ENCODE assay signal across 8 cellular contexts in the genomic region with DNA sequence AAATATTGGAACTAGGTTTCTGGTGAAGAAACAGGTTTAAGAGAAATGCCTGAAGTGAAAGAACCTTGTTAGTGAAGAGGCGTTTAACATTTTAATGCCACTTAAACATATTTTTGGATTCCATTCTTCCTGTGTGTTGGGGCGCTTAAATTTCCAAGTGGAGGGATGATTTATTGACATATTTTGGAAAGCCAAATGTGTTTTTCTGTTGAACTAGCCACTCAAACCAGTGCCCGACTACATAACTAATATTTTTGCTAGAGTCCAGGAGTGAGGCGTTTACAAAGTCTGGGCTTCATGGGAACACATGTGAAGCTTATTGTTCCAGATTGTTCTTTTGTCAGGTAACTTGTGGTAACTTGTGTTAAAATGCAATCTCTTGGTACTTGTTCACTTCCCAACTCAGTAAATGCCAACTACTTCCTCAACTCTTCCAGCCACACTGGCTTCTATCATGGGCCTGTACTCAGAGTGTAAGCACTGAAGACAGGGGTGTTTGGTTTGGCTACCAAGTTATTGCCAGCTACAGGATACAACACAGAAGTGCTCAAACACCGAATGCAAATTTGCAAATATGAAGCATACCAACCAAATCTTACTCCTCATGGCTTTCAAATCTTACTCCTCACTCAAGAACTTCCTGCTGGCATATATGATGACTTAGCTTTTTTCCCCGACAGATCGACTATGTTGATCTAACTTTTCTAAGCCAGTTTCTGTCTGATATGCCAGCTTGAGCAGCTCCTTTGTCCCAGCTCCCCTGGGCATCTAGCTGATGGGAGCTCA. TPM values are rescaled to one million over a fixed set of nuclear protein-coding genes. Genes with fewer than 3 reads are reported as not detected.
DNase-seq lines count a peak whose midpoint lies in the region; ATAC-seq and TF ChIP-seq lines count a peak whose summit lies in the region.

No MANE protein-coding gene starts in this region.

- H3K4me1 ChIP-seq in BLaER1 = peaks cover 66% of the 10 kb centered on the region
- H3K4me1 ChIP-seq in mucosa of stomach (ENCODE audit: control insufficient read depth, insufficient read depth, low read length) = peaks cover 19% of the 10 kb centered on the region

- DNase-seq in brain microvascular endothelial cell (no peak), left colon (no peak), NCI-H1105 treated with DMSO at 0.1 percent for 48 hours (lab: John Stamatoyannopoulos, UW) (no peak)
- no peak for DNase-seq in stimulated activated CD4-positive, alpha-beta T cell treated with anti-CD3 and anti-CD28 coated beads, Interleukin-4, amount 100 ng/mL, for 1 hour
- no peak for DNase-seq in activated CD4-positive, CD25-positive, alpha-beta regulatory T cell treated with anti-CD3 and anti-CD28 coated beads, Interleukin-2, amount 50 U/mL, for 72 hours

- H3K36me3 ChIP-seq in BLaER1 = peaks cover 69% of the 10 kb centered on the region
- peaks cover 71% of the 10 kb centered on the region for H3K36me3 ChIP-seq in KOPT-K1 (ENCODE audit: insufficient read depth, low read length)
- peaks cover 68% of the 10 kb centered on the region for H3K36me3 ChIP-seq in brain microvascular endothelial cell (replicated peaks)
- H3K36me3 ChIP-seq in mucosa of stomach (ENCODE audit: control insufficient read depth, insufficient read depth, low read length) = peaks cover 41% of the 10 kb centered on the region

- no peak for TF ChIP-seq CTCF in brain microvascular endothelial cell (IDR thresholded peaks at IDR 0.05; ENCODE audit: low read depth, low read length, missing control alignments)

- in situ Hi-C loops in brain microvascular endothelial cell (cut with HindIII; ENCODE audit: low pct_ligation_motif_present, low sequenced_read_pairs) = no loop called here

- no peak for ATAC-seq in left colon

- H3K27ac ChIP-seq in BLaER1 (peak overlapping the region; percentile 97), KOPT-K1 (ENCODE audit: low read depth, low read length, poor library complexity, severe bottlenecking) (peak overlapping the region; percentile 94), brain microvascular endothelial cell (peak overlapping the region; percentile 6)

- H3K9me3 ChIP-seq in BLaER1 = peaks cover 56% of the 10 kb centered on the region
- H3K9me3 ChIP-seq in KOPT-K1 (ENCODE audit: insufficient read depth, low read length, poor library complexity, severe bottlenecking) = peaks cover 8% of the 10 kb centered on the region
- H3K9me3 ChIP-seq in mucosa of stomach (ENCODE audit: control insufficient read depth, low read length) = peaks cover 38% of the 10 kb centered on the region

- H3K4me3 ChIP-seq in BLaER1 (peak overlapping the region; percentile 82), brain microvascular endothelial cell (ENCODE audit: low read depth, low read length) (peak overlapping the region; percentile 99), mucosa of stomach (ENCODE audit: low read length) (peak overlapping the region; percentile 97)

- no peaks in the 10 kb centered on the region for H3K27me3 ChIP-seq in BLaER1
- no peaks in the 10 kb centered on the region for H3K27me3 ChIP-seq in brain microvascular endothelial cell (replicated peaks)
- no peaks in the 10 kb centered on the region for H3K27me3 ChIP-seq in mucosa of stomach (ENCODE audit: control insufficient read depth, insufficient read depth, low read length)

- peaks cover 79% of the 10 kb centered on the region for H4K20me1 ChIP-seq in BLaER1

- H3K9ac ChIP-seq in BLaER1 (peak overlapping the region; percentile 99), mucosa of stomach (ENCODE audit: low read length) (peak overlapping the region; percentile 96)

- H3K4me2 ChIP-seq in BLaER1 = peak overlapping the region; percentile 89

- intact Hi-C loops in left colon (cut with DNase I, micrococcal nuclease) = no loop called here

RNA-seq across cellular contexts. Expression of a gene that starts 2.0 kb away (rescaled TPM):
- 10 to 100 TPM; 28.5 to 29.8 TPM for total RNA-seq in left colon

Comparison
In these comparisons a context has a peak if more than half of its experiments do, and no peak if none do; other contexts are left out.
1. H3K27ac ChIP-seq: peak in every context shown above with its lines; median percentile 97 in BLaER1; 94 in KOPT-K1; 6 in brain microvascular endothelial cell.